11 cellular contexts compared by ENCODE assay signal in the genomic region with DNA sequence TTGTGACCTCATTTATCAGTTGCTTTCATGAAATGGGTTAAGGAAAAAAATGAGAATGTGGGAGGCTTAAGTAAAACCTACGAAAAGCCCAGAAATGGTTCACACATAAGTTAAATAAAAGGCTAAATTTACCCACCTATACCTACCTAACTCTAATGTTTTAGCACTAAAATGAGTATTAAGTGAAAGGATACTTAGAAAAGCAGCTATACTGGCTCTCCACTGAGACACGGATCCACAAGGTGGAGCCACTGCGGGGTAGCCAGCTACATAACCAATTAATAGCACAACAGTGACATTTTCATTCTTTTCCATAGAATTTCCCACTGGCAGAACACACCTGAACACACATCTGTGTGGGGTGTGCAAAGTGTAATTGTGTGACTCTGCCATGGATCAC.
DNase-seq lines count a peak whose midpoint lies in the region; ATAC-seq and TF ChIP-seq lines count a peak whose summit lies in the region.
"Had no signal": no experiment of that assay in that cellular context is flagged by ENCODE, and none has a peak within 500 bp of the region (broad histone marks: within the 10 kb centered on the region; RNA-seq: fewer than 3 reads in every experiment).

No MANE protein-coding gene starts in this region.

- no peaks in the 10 kb centered on the region for H3K9me3 ChIP-seq in thoracic aorta
- H3K9me3 ChIP-seq in effector memory CD4-positive, alpha-beta T cell (ENCODE audit: control insufficient read depth, low read length), result no peaks in the 10 kb centered on the region
- H3K9me3 ChIP-seq: BLaER1 had no signal

- H3K27me3 ChIP-seq in thoracic aorta (replicated peaks; ENCODE audit: insufficient read depth), result no peaks in the 10 kb centered on the region
- H3K27me3 ChIP-seq in effector memory CD4-positive, alpha-beta T cell (replicated peaks; ENCODE audit: control insufficient read depth, insufficient read depth, low read length, poor library complexity, severe bottlenecking), result no peaks in the 10 kb centered on the region
- H3K27me3 ChIP-seq: BLaER1 had no signal

- H3K9me3 Mint-ChIP-seq in activated naive CD8-positive, alpha-beta T cell treated with anti-CD3 and anti-CD28 coated beads for 36 hours, result no peaks in the 10 kb centered on the region
- H3K9me3 Mint-ChIP-seq: memory B cell; T-helper 1 cell treated with Interleukin-12 subunit alpha and Interleukin-12 subunit beta and Interleukin-4 antibody, amounts not matched to agents 30 μg/mL and 1 μg/mL, for 36 hours had no signal

- no peaks in the 10 kb centered on the region for H3K27me3 Mint-ChIP-seq in activated naive CD8-positive, alpha-beta T cell treated with anti-CD3 and anti-CD28 coated beads for 36 hours

- ATAC-seq in thoracic aorta (ENCODE audit: insufficient number of reproducible peaks, low FRiP score, low read depth), result no peak

- H3K4me3 ChIP-seq in thoracic aorta, result no peak overlapping the region
- H3K4me3 ChIP-seq in effector memory CD4-positive, alpha-beta T cell (ENCODE audit: insufficient read depth, low read depth, low read length, poor library complexity, severe bottlenecking), result no peak overlapping the region
- H3K4me3 ChIP-seq: BLaER1 had no signal

- H3K27ac Mint-ChIP-seq in activated naive CD8-positive, alpha-beta T cell treated with anti-CD3 and anti-CD28 coated beads for 36 hours, result no peak overlapping the region
- H3K27ac Mint-ChIP-seq: memory B cell; T-helper 1 cell treated with Interleukin-12 subunit alpha and Interleukin-12 subunit beta and Interleukin-4 antibody, amounts not matched to agents 30 μg/mL and 1 μg/mL, for 36 hours had no signal

- H3K36me3 ChIP-seq in thoracic aorta, result no peaks in the 10 kb centered on the region
- no peaks in the 10 kb centered on the region for H3K36me3 ChIP-seq in effector memory CD4-positive, alpha-beta T cell (ENCODE audit: control insufficient read depth, insufficient read depth, low read length)
- H3K36me3 ChIP-seq: BLaER1 had no signal

- H3K4me1 ChIP-seq in thoracic aorta (ENCODE audit: control insufficient read depth in 1 of 2, low read depth in 2 of 2), result peaks cover 4 to 32% of the 10 kb centered on the region in 2 donors
- H3K4me1 ChIP-seq in effector memory CD4-positive, alpha-beta T cell (ENCODE audit: control insufficient read depth, insufficient read depth, low read length, poor library complexity, severe bottlenecking), result peaks cover 4% of the 10 kb centered on the region

- H3K4me1 Mint-ChIP-seq in activated naive CD8-positive, alpha-beta T cell treated with anti-CD3 and anti-CD28 coated beads for 36 hours, result peaks cover 54% of the 10 kb centered on the region

- H3K4me3 Mint-ChIP-seq in activated naive CD8-positive, alpha-beta T cell treated with anti-CD3 and anti-CD28 coated beads for 36 hours, result no peak overlapping the region
- H3K4me3 Mint-ChIP-seq: memory B cell; T-helper 1 cell treated with Interleukin-12 subunit alpha and Interleukin-12 subunit beta and Interleukin-4 antibody, amounts not matched to agents 30 μg/mL and 1 μg/mL, for 36 hours had no signal

- TF ChIP-seq CTCF in thoracic aorta (IDR thresholded peaks at IDR 0.05), result peak; percentile 41

- peak; percentile 54 for DNase-seq in DMS53 (lab: John Stamatoyannopoulos, UW)
- no peak for DNase-seq in DMS53 treated with DMSO at 0.1 percent for 48 hours (lab: John Stamatoyannopoulos, UW; ENCODE audit: unreplicated experiment)
- DNase-seq in NAMALWA (ENCODE audit: low spot score), result peak; percentile 47
- peak; percentile 18 for DNase-seq in activated naive CD8-positive, alpha-beta T cell treated with anti-CD3 and anti-CD28 coated beads for 36 hours
- peak; percentile 35 for DNase-seq in iPS-NIHi11 (ENCODE audit: low spot score)
- DNase-seq in thoracic aorta (ENCODE audit: low spot score), result no peak
- no peak for DNase-seq in effector memory CD4-positive, alpha-beta T cell
- DNase-seq in NCI-H2029 (lab: John Stamatoyannopoulos, UW), result no peak

- no peaks in the 10 kb centered on the region for H3K36me3 Mint-ChIP-seq in activated naive CD8-positive, alpha-beta T cell treated with anti-CD3 and anti-CD28 coated beads for 36 hours
- H3K36me3 Mint-ChIP-seq: memory B cell had no signal

- H3K27ac ChIP-seq in thoracic aorta, result no peak overlapping the region
- no peak overlapping the region for H3K27ac ChIP-seq in effector memory CD4-positive, alpha-beta T cell (ENCODE audit: insufficient read depth, low read length, poor library complexity, severe bottlenecking)
- H3K27ac ChIP-seq: BLaER1 had no signal

Comparison
In these comparisons a context has a peak if more than half of its experiments do, and no peak if none do; other contexts are left out.
1. DNase-seq: peak in DMS53 (single experiment), NAMALWA (single experiment), activated naive CD8-positive, alpha-beta T cell treated with anti-CD3 and anti-CD28 coated beads for 36 hours (single experiment) and iPS-NIHi11 (single experiment); none in DMS53 treated with DMSO at 0.1 percent for 48 hours (single experiment), thoracic aorta (single experiment), effector memory CD4-positive, alpha-beta T cell (0 of 3) and NCI-H2029 (single experiment).